1 cellular context compared by ENCODE assay signal in the genomic region with DNA sequence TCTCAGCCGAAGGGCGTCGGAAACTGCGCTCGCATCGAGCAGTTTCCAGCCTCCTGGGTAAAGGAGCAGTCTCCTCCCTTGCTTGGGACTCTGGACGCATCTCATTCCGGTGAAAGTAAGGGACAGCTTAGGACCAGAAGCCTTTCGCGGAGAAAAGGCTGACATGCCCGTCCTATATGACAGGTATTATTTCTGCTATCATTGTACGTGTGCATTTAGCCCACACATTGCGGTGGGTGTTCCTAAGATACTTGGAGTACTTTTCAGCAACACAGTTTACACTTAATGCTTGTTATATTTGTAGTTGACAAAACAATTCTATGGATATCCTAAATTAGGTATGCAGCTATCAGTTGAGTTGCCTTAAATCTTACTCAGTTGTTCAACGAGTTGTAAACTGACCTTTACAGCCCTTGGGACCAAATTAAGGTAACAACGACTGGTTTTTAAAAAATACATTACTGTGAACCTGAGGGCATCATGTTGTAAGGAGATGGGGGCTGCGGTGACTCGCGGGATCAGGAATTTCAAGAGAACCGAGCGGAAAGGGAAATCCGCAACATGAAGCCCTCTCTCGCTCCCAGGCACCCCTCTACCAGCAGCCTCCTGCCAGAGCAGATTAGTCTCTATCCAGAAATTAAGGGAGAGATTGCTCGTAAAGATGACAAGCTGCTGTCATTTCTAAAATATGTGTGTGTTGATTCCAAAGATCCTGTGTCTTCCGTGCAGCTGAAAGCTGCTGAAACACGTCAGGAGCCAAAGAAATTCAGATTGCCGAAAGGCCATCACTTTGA.
TF ChIP-seq lines count a peak whose summit lies in the region.

No MANE protein-coding gene starts in this region.

TF ChIP-seq in GM12878, 131 proteins besides CTCF, POLR2A, EP300 and RAD21:
- TF ChIP-seq NBN (IDR thresholded peaks at IDR 0.05) = peak; percentile 3; the same call in 1 of the 2 replicates
- no peak for TF ChIP-seq KDM1A (IDR thresholded peaks at IDR 0.05; ENCODE audit: borderline replicate concordance)
- TF ChIP-seq ZZZ3 (IDR thresholded peaks at IDR 0.05; ENCODE audit: control insufficient read depth, insufficient read length, low read depth) = no peak
- no peak for TF ChIP-seq SUZ12 (IDR thresholded peaks at IDR 0.05; ENCODE audit: unreplicated experiment)
- TF ChIP-seq POLR2AphosphoS2 (IDR thresholded peaks at IDR 0.05; ENCODE audit: low read depth, low read length) = peak; percentile 9; the same call in 1 of the 2 replicates
- TF ChIP-seq STAT1 (conservative IDR thresholded peaks at IDR 0.05) = no peak
- TF ChIP-seq, protein P1, sequence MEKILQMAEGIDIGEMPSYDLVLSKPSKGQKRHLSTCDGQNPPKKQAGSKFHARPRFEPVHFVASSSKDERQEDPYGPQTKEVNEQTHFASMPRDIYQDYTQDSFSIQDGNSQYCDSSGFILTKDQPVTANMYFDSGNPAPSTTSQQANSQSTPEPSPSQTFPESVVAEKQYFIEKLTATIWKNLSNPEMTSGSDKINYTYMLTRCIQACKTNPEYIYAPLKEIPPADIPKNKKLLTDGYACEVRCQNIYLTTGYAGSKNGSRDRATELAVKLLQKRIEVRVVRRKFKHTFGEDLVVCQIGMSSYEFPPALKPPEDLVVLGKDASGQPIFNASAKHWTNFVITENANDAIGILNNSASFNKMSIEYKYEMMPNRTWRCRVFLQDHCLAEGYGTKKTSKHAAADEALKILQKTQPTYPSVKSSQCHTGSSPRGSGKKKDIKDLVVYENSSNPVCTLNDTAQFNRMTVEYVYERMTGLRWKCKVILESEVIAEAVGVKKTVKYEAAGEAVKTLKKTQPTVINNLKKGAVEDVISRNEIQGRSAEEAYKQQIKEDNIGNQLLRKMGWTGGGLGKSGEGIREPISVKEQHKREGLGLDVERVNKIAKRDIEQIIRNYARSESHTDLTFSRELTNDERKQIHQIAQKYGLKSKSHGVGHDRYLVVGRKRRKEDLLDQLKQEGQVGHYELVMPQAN (conservative IDR thresholded peaks at IDR 0.05) = peak; percentile 92
- peak in 1 of 2 experiments; percentile 2; a peak in 1 of 4 replicates for TF ChIP-seq ETV6 (conservative IDR thresholded peaks at IDR 0.05 in 1 of 2, IDR thresholded peaks at IDR 0.05 in 1 of 2; ENCODE audit: borderline replicate concordance in 1 of 2, low read depth in 1 of 2)
- TF ChIP-seq GABPA (IDR thresholded peaks at IDR 0.05; ENCODE audit: low read depth) = no peak
